Comparison of ENCODE assay signal across 22 cellular contexts in genomic region chr18:24104486-24104885, GRCh38. TPM values are rescaled to one million over a fixed set of nuclear protein-coding genes. Genes with fewer than 3 reads are reported as not detected.
DNase-seq lines count a peak whose midpoint lies in the region; ATAC-seq, FAIRE-seq and TF ChIP-seq lines count a peak whose summit lies in the region.
"Had no signal": no experiment of that assay in that cellular context is flagged by ENCODE, and none has a peak within 500 bp of the region (broad histone marks: within the 10 kb centered on the region; RNA-seq: fewer than 3 reads in every experiment).

No MANE protein-coding gene starts in this region.

- H3K36me3 ChIP-seq in CD8-positive, alpha-beta memory T cell (ENCODE audit: insufficient read depth, low read length), result peaks cover 5% of the 10 kb centered on the region
- H3K36me3 ChIP-seq in naive thymus-derived CD4-positive, alpha-beta T cell (ENCODE audit: control insufficient read depth in 2 of 3, insufficient read depth in 3 of 3, low read length in 3 of 3), result peaks cover 0 to 31% (median 0%) of the 10 kb centered on the region in 3 experiments
- H3K36me3 ChIP-seq: MG63 had no signal

- no peak for TF ChIP-seq CTCF in CD4-positive, alpha-beta T cell (IDR thresholded peaks at IDR 0.05)
- TF ChIP-seq CTCF in WTC11 (IDR thresholded peaks at IDR 0.05), result no peak

- CTCF ChIA-PET in CD4-positive, alpha-beta T cell (lab: Charles Lee), result no interaction called here
- CTCF ChIA-PET in CD8-positive, alpha-beta memory T cell (lab: Charles Lee), result interaction anchor here (1.1 kb wide), 1 partner anchor 14 kb away, joined by 3 read pairs; no protein-coding TSS in a partner anchor
- CTCF ChIA-PET in WTC11 (lab: Charles Lee), result no interaction called here
- CTCF ChIA-PET in naive thymus-derived CD4-positive, alpha-beta T cell (lab: Charles Lee), result interaction anchor here (0.8 kb wide), 1 partner anchor 292 kb away, joined by 3 read pairs; no protein-coding TSS in a partner anchor

- no peaks in the 10 kb centered on the region for H3K27me3 ChIP-seq in CD4-positive, alpha-beta T cell (ENCODE audit: control insufficient read depth, insufficient read depth, low read length)
- no peaks in the 10 kb centered on the region for H3K27me3 ChIP-seq in CD8-positive, alpha-beta memory T cell (ENCODE audit: insufficient read depth, low read length, poor library complexity, severe bottlenecking)
- H3K27me3 ChIP-seq in naive thymus-derived CD4-positive, alpha-beta T cell (ENCODE audit: control insufficient read depth in 2 of 2, insufficient read depth in 2 of 2, low read length in 2 of 2), result no peaks in the 10 kb centered on the region
- H3K27me3 ChIP-seq: BLaER1 treated with 17β-estradiol and CSF1 and Interleukin-3, amounts not matched to agents 10 nM and 100 nM; MG63 had no signal

- ATAC-seq in CD4-positive, alpha-beta T cell (ENCODE audit: poor library complexity), result no peak
- ATAC-seq in WTC11, result no peak
- no peak for ATAC-seq in naive thymus-derived CD4-positive, alpha-beta T cell
- no peak for ATAC-seq in activated naive CD8-positive, alpha-beta T cell treated with anti-CD3 and anti-CD28 coated beads, Interleukin-2, amount 50 U/mL, for 24 hours
- ATAC-seq: A549, Panc1 had no signal

- peak overlapping the region; percentile 37 for H3K27ac Mint-ChIP-seq in CD4-positive, alpha-beta T cell
- peak overlapping the region in 5 of 8 donors; percentile 20 to 80 (median 58) for H3K27ac Mint-ChIP-seq in CD8-positive, alpha-beta memory T cell
- peak overlapping the region; percentile 16; the same call in 1 of the 2 replicates for H3K27ac Mint-ChIP-seq in WTC11
- peak overlapping the region in 8 of 9 donors; percentile 16 to 92 (median 45) for H3K27ac Mint-ChIP-seq in naive thymus-derived CD4-positive, alpha-beta T cell
- H3K27ac Mint-ChIP-seq in activated naive CD8-positive, alpha-beta T cell treated with anti-CD3 and anti-CD28 coated beads, Interleukin-2, amount 50 U/mL, for 24 hours, result no peak overlapping the region

- H3K4me1 ChIP-seq in CD8-positive, alpha-beta memory T cell (ENCODE audit: insufficient read depth, low read length), result no peaks in the 10 kb centered on the region
- H3K4me1 ChIP-seq in naive thymus-derived CD4-positive, alpha-beta T cell (ENCODE audit: control insufficient read depth in 2 of 2, insufficient read depth in 2 of 2, low read length in 2 of 2), result no peaks in the 10 kb centered on the region
- H3K4me1 ChIP-seq: A549 had no signal

- intact Hi-C loops in CD4-positive, alpha-beta T cell (cut with DNase I, micrococcal nuclease), result no loop called here
- intact Hi-C loops in naive thymus-derived CD4-positive, alpha-beta T cell (cut with micrococcal nuclease), result no loop called here

- H3K27ac ChIP-seq in CD4-positive, alpha-beta T cell (ENCODE audit: low read depth, low read length), result no peak overlapping the region
- no peak overlapping the region for H3K27ac ChIP-seq in CD8-positive, alpha-beta memory T cell (ENCODE audit: low read depth, low read length)
- no peak overlapping the region for H3K27ac ChIP-seq in naive thymus-derived CD4-positive, alpha-beta T cell (ENCODE audit: low read depth, low read length)
- H3K27ac ChIP-seq: A549; BLaER1 treated with 17β-estradiol and CSF1 and Interleukin-3, amounts not matched to agents 10 nM and 100 nM; RWPE1 had no signal

- H3K36me3 Mint-ChIP-seq in CD4-positive, alpha-beta T cell (ENCODE audit: low read depth), result peaks cover 81% of the 10 kb centered on the region
- peaks cover 5 to 75% (median 23%) of the 10 kb centered on the region in 3 donors for H3K36me3 Mint-ChIP-seq in CD8-positive, alpha-beta memory T cell
- H3K36me3 Mint-ChIP-seq in WTC11, result peaks cover 8% of the 10 kb centered on the region; the same call in 1 of the 2 replicates
- H3K36me3 Mint-ChIP-seq in naive thymus-derived CD4-positive, alpha-beta T cell, result peaks cover 8 to 50% (median 23%) of the 10 kb centered on the region in 5 donors
- peaks cover 26% of the 10 kb centered on the region for H3K36me3 Mint-ChIP-seq in activated naive CD8-positive, alpha-beta T cell treated with anti-CD3 and anti-CD28 coated beads, Interleukin-2, amount 50 U/mL, for 24 hours (ENCODE audit: low read depth)

- peaks cover 29% of the 10 kb centered on the region for H3K4me1 Mint-ChIP-seq in CD4-positive, alpha-beta T cell (ENCODE audit: low read depth)
- peaks cover 35 to 65% (median 60%) of the 10 kb centered on the region in 3 donors for H3K4me1 Mint-ChIP-seq in CD8-positive, alpha-beta memory T cell
- H3K4me1 Mint-ChIP-seq in WTC11, result no peaks in the 10 kb centered on the region
- peaks cover 7 to 55% (median 44%) of the 10 kb centered on the region in 7 donors for H3K4me1 Mint-ChIP-seq in naive thymus-derived CD4-positive, alpha-beta T cell
- H3K4me1 Mint-ChIP-seq in activated naive CD8-positive, alpha-beta T cell treated with anti-CD3 and anti-CD28 coated beads, Interleukin-2, amount 50 U/mL, for 24 hours, result peaks cover 4% of the 10 kb centered on the region

- H3K4me3 ChIP-seq in CD8-positive, alpha-beta memory T cell (ENCODE audit: low read length), result no peak overlapping the region
- H3K4me3 ChIP-seq in naive thymus-derived CD4-positive, alpha-beta T cell (ENCODE audit: low read length), result no peak overlapping the region
- H3K4me3 ChIP-seq: A549; BLaER1 treated with 17β-estradiol and CSF1 and Interleukin-3, amounts not matched to agents 10 nM and 100 nM; MG63 had no signal

- FAIRE-seq in frontal cortex (lab: Jason Lieb, UNC), result no peak
- FAIRE-seq: A549, GM19239, H54 had no signal

- DNase-seq in CD4-positive, alpha-beta T cell, result no peak
- no peak for DNase-seq in CD8-positive, alpha-beta memory T cell
- DNase-seq in WTC11 (ENCODE audit: low spot score) (no peak), NCI-H2029 treated with DMSO at 0.1 percent for 48 hours (lab: John Stamatoyannopoulos, UW) (no peak), frontal cortex (ENCODE audit: low spot score in 2 of 2) (no peak)
- DNase-seq in naive thymus-derived CD4-positive, alpha-beta T cell, result no peak
- DNase-seq in activated naive CD8-positive, alpha-beta T cell treated with anti-CD3 and anti-CD28 coated beads, Interleukin-2, amount 50 U/mL, for 24 hours, result no peak
- DNase-seq: AML-193, IMR-90, KG1, MG63, NCI-H1105 treated with DMSO at 0.1 percent for 48 hours, NCI-H2029, NCI-H526 treated with DMSO at 0.1 percent for 48 hours, SHP77 had no signal

- H3K27me3 Mint-ChIP-seq in CD4-positive, alpha-beta T cell, result no peaks in the 10 kb centered on the region
- H3K27me3 Mint-ChIP-seq in CD8-positive, alpha-beta memory T cell, result no peaks in the 10 kb centered on the region
- H3K27me3 Mint-ChIP-seq in WTC11 (ENCODE audit: low read depth), result no peaks in the 10 kb centered on the region
- H3K27me3 Mint-ChIP-seq in naive thymus-derived CD4-positive, alpha-beta T cell, result no peaks in the 10 kb centered on the region
- no peaks in the 10 kb centered on the region for H3K27me3 Mint-ChIP-seq in activated naive CD8-positive, alpha-beta T cell treated with anti-CD3 and anti-CD28 coated beads, Interleukin-2, amount 50 U/mL, for 24 hours

- POLR2A ChIA-PET in CD4-positive, alpha-beta T cell (lab: Charles Lee), result interaction anchor here (1.3 kb wide), 1 partner anchor 11 kb away, joined by 3 read pairs; no protein-coding TSS in a partner anchor
- POLR2A ChIA-PET in CD8-positive, alpha-beta memory T cell (lab: Charles Lee), result no interaction called here
- POLR2A ChIA-PET in WTC11 (lab: Charles Lee), result no interaction called here
- POLR2A ChIA-PET in naive thymus-derived CD4-positive, alpha-beta T cell (lab: Charles Lee), result interaction anchor here (1.0 kb wide), 1 partner anchor 21 kb away, joined by 3 read pairs; no protein-coding TSS in a partner anchor

- peak overlapping the region; percentile 20 for H3K4me3 Mint-ChIP-seq in CD4-positive, alpha-beta T cell
- no peak overlapping the region for H3K4me3 Mint-ChIP-seq in CD8-positive, alpha-beta memory T cell
- H3K4me3 Mint-ChIP-seq in WTC11, result no peak overlapping the region
- H3K4me3 Mint-ChIP-seq in naive thymus-derived CD4-positive, alpha-beta T cell, result no peak overlapping the region
- no peak overlapping the region for H3K4me3 Mint-ChIP-seq in activated naive CD8-positive, alpha-beta T cell treated with anti-CD3 and anti-CD28 coated beads, Interleukin-2, amount 50 U/mL, for 24 hours

- no peaks in the 10 kb centered on the region for H3K9me3 ChIP-seq in CD4-positive, alpha-beta T cell (ENCODE audit: control insufficient read depth, low read length)
- H3K9me3 ChIP-seq in CD8-positive, alpha-beta memory T cell (ENCODE audit: low read length), result no peaks in the 10 kb centered on the region
- H3K9me3 ChIP-seq in naive thymus-derived CD4-positive, alpha-beta T cell (ENCODE audit: control insufficient read depth in 2 of 3, low read length in 3 of 3), result no peaks in the 10 kb centered on the region
- H3K9me3 ChIP-seq: A549, MG63 had no signal

- H3K9me3 Mint-ChIP-seq in CD4-positive, alpha-beta T cell, result no peaks in the 10 kb centered on the region
- no peaks in the 10 kb centered on the region for H3K9me3 Mint-ChIP-seq in CD8-positive, alpha-beta memory T cell
- H3K9me3 Mint-ChIP-seq in WTC11, result no peaks in the 10 kb centered on the region
- no peaks in the 10 kb centered on the region for H3K9me3 Mint-ChIP-seq in naive thymus-derived CD4-positive, alpha-beta T cell
- H3K9me3 Mint-ChIP-seq in activated naive CD8-positive, alpha-beta T cell treated with anti-CD3 and anti-CD28 coated beads, Interleukin-2, amount 50 U/mL, for 24 hours, result no peaks in the 10 kb centered on the region

TF ChIP-seq in WTC11, 78 proteins besides CTCF, POLR2A, EP300 and RAD21:
- no peak for TF ChIP-seq NR3C1 (CRISPR knock-in tag; conservative IDR thresholded peaks at IDR 0.05; ENCODE audit: low read depth)

RNA-seq across cellular contexts. Expression of gene CABYR, which starts 34.4 kb away (rescaled TPM):
- total RNA-seq in CD4-positive, alpha-beta T cell, result under 1 TPM; 0.75 to 0.85 TPM
- total RNA-seq in CD8-positive, alpha-beta memory T cell, result 1 to 10 TPM; 1.2 to 1.7 TPM
- polyA plus RNA-seq in CD8-positive, alpha-beta memory T cell, result 0.62 TPM
- 12.9 to 19.3 TPM (median 16.1 TPM) in 3 replicates for total RNA-seq in WTC11 (2021)
- 1 to 10 TPM in 3 of 5 experiments, under 1 TPM in 2; 0.65 to 1.4 (median 1.1) TPM for total RNA-seq in naive thymus-derived CD4-positive, alpha-beta T cell
- polyA plus RNA-seq in naive thymus-derived CD4-positive, alpha-beta T cell, result under 1 TPM in 1 of 2 donors, not detected in 1; 0.74 TPM
- total RNA-seq in frontal cortex, result 24.1 TPM
- total RNA-seq: OCI-LY7 had no signal

Comparison
In these comparisons a context has a peak if more than half of its experiments do, and no peak if none do; other contexts are left out.
1. CTCF ChIA-PET loops: an anchor here in CD8-positive, alpha-beta memory T cell (1.1 kb wide) and naive thymus-derived CD4-positive, alpha-beta T cell (0.8 kb wide); none called in CD4-positive, alpha-beta T cell and WTC11.
2. POLR2A ChIA-PET loops: an anchor here in CD4-positive, alpha-beta T cell (1.3 kb wide) and naive thymus-derived CD4-positive, alpha-beta T cell (1.0 kb wide); none called in CD8-positive, alpha-beta memory T cell and WTC11.